In the genomic region with DNA sequence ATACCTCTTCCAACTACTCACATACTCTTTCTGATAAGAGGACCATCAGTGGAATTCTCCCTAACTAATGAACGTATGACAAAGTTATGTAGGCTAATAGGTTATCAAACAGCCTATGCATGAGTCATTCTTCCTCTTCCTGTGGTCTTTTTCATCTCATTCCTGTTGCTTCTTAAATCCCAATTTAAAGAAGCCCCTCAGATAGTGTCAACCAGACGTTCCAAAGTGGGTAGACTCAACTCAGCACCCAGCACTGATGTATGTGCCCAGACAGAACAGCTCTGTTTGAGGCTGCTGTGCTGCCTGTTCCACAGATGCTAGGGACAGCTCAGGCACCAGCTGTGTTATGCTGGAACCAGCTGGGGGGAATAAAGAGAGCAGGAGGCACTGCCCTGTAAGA, we compare ENCODE assay signal across 10 cellular contexts. TPM values are rescaled to one million over a fixed set of nuclear protein-coding genes. Genes with fewer than 3 reads are reported as not detected.
DNase-seq lines count a peak whose midpoint lies in the region; ATAC-seq and TF ChIP-seq lines count a peak whose summit lies in the region.
"Had no signal": no experiment of that assay in that cellular context is flagged by ENCODE, and none has a peak within 500 bp of the region (broad histone marks: within the 10 kb centered on the region; RNA-seq: fewer than 3 reads in every experiment).

No MANE protein-coding gene starts in this region.

- DNase-seq in islet precursor cell (peak; percentile 58), NCI-H146 (lab: John Stamatoyannopoulos, UW) (no peak), NCI-H1694 (lab: John Stamatoyannopoulos, UW) (no peak), omental fat pad (ENCODE audit: low spot score) (no peak)
- DNase-seq: H9, Karpas-422, stomach had no signal

- ATAC-seq in GM18517 (IDR thresholded peaks at IDR 0.05; ENCODE audit: unreplicated experiment), result peak; percentile 35
- ATAC-seq in GM21447 (IDR thresholded peaks at IDR 0.05; ENCODE audit: unreplicated experiment), result peak; percentile 21
- peak; percentile 27 for ATAC-seq in HG03571 (IDR thresholded peaks at IDR 0.05; ENCODE audit: unreplicated experiment)
- ATAC-seq in omental fat pad (ENCODE audit: low FRiP score), result no peak

- no peak for TF ChIP-seq CTCF in omental fat pad (IDR thresholded peaks at IDR 0.05)

RNA-seq across cellular contexts. Expression of a gene that starts 52.6 kb away (rescaled TPM):
- total RNA-seq in omental fat pad, result 10 to 100 TPM; 29.6 to 61.1 (median 37.8) TPM
